In the genomic region with DNA sequence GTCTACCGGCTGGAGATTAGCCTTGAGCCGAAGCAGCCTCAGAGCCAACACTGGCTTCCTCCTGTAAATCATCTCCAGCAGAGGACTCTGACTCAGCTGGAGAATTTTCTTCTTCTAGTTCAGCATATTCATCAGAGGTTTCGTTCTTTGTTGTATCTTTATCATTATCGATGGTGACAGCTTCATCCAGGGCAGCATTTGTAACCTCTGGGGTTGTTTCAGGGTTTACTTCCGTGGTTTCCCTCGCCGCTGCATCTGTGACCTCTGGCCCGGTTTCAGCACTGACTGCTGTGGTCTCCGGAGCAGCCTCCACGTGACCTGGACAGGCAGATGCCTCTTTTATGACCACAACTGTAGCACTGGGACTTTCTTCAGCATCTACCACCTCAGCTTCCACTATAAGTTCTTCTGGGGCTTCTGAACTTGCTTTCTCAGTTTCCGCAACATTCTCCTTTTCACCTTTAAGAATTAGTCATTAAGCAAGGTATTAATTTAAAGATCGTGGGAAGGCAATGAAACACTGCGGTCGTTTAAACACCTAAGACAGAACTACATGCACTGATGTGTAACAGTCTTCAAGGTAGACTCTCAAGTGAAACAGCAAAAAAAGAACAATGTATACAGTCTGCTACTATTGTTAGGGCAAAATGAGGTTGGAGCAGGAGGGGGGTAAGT, we compare ENCODE assay signal across 8 cellular contexts.
DNase-seq lines count a peak whose midpoint lies in the region; ATAC-seq lines count a peak whose summit lies in the region.

No MANE protein-coding gene starts in this region.

- peaks cover 6% of the 10 kb centered on the region for H3K4me1 ChIP-seq in endocrine pancreas (ENCODE audit: control insufficient read depth, insufficient read depth, low read length)
- peaks cover 0 to 4% of the 10 kb centered on the region in 2 donors for H3K4me1 ChIP-seq in mucosa of rectum (ENCODE audit: control insufficient read depth in 2 of 2, insufficient read depth in 2 of 2, low read length in 2 of 2)

- H3K27ac ChIP-seq in mucosa of rectum (ENCODE audit: low read depth in 2 of 2, low read length in 2 of 2) = peak overlapping the region; percentile 5 to 34

- H3K4me3 ChIP-seq in endocrine pancreas (ENCODE audit: control insufficient read depth, insufficient read depth, low read length) = peak overlapping the region; percentile 63
- peak overlapping the region; percentile 54 to 66 for H3K4me3 ChIP-seq in mucosa of rectum (ENCODE audit: low read length in 2 of 2)

- H3K36me3 ChIP-seq in endocrine pancreas (ENCODE audit: control insufficient read depth, insufficient read depth, low read length) (no peaks in the 10 kb centered on the region), mucosa of rectum (ENCODE audit: control insufficient read depth in 2 of 2, insufficient read depth in 2 of 2, low read length in 2 of 2) (no peaks in the 10 kb centered on the region)

- DNase-seq in NCI-H69 (lab: John Stamatoyannopoulos, UW) (peak; percentile 67), GOT3 (lab: John Stamatoyannopoulos, UW) (no peak)
- DNase-seq in activated CD8-positive, alpha-beta memory T cell treated with anti-CD3 and anti-CD28 coated beads for 4 hours (ENCODE audit: low read depth in 2 of 2) = peak; percentile 30 to 45
- DNase-seq in stimulated activated CD8-positive, alpha-beta memory T cell treated with anti-CD3 and anti-CD28 coated beads, Interleukin-7, amount 100 ng/mL, for 4 hours (ENCODE audit: low read depth in 2 of 2) = peak; percentile 57 to 62

- no peaks in the 10 kb centered on the region for H3K9me3 ChIP-seq in endocrine pancreas (ENCODE audit: control insufficient read depth, low read length)
- H3K9me3 ChIP-seq in mucosa of rectum (ENCODE audit: control insufficient read depth in 2 of 2, low read length in 2 of 2) = no peaks in the 10 kb centered on the region

- H3K9ac ChIP-seq in endocrine pancreas (ENCODE audit: control insufficient read depth, insufficient read depth, low read length) = no peak overlapping the region
- no peak overlapping the region for H3K9ac ChIP-seq in mucosa of rectum (ENCODE audit: low read depth in 1 of 2, low read length in 2 of 2)

- H3K27me3 ChIP-seq in endocrine pancreas (ENCODE audit: control insufficient read depth, insufficient read depth, low read length) (no peaks in the 10 kb centered on the region), mucosa of rectum (ENCODE audit: control insufficient read depth in 2 of 2, insufficient read depth in 2 of 2, low read length in 2 of 2) (no peaks in the 10 kb centered on the region)

- ATAC-seq in GM18517 (IDR thresholded peaks at IDR 0.05; ENCODE audit: unreplicated experiment) (peak; percentile 97), HG02884 (IDR thresholded peaks at IDR 0.05; ENCODE audit: unreplicated experiment) (peak; percentile 94)
